ENCODE assay signal across 8 cellular contexts in the genomic region with DNA sequence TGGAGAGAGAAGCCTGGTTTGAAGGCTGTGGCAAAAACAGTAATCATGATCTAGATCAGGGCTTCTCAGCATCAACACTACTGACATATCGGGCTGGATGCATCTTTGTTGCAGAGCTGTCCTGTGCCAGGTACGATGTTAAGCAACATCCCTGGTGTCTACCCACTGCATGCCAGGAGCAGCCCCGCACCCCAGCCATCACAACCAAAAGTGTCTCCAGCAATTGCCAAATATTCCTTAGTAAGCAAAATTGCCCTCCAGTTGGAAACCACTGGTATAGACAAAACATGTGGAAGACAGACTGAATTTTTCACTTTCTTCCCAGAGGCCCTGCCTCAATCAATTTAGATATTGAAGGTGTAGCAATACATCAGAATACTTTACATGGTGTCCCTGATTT.
"Had no signal": no experiment of that assay in that cellular context is flagged by ENCODE, and none has a peak within 500 bp of the region (broad histone marks: within the 10 kb centered on the region; RNA-seq: fewer than 3 reads in every experiment).

No MANE protein-coding gene starts in this region.

- H3K4me3 ChIP-seq: GM23338 had no signal

- H2AFZ ChIP-seq: GM23338 had no signal

- FAIRE-seq: H1, H54 had no signal

- H3K27ac ChIP-seq: HL-60 had no signal

- H3K4me2 ChIP-seq: GM23338 had no signal

- DNase-seq: H9, HCEC 1CT, Kasumi-1, KG1 had no signal

- ATAC-seq: GM23338 had no signal
